In genomic region chr20:57526885-57527566, GRCh38 we compare ENCODE assay signal across 2 cellular contexts.
A peak's percentile ranks its signal among the peaks of the same experiment; 100 is the strongest.
TF ChIP-seq lines count a peak whose summit lies in the region.

No MANE protein-coding gene starts in this region.

TF ChIP-seq in WTC11, 78 proteins besides CTCF, POLR2A, EP300 and RAD21:
- TF ChIP-seq ZNF423 (CRISPR knock-in tag; IDR thresholded peaks at IDR 0.05), result no peak

TF ChIP-seq in HepG2, 621 proteins besides CTCF, POLR2A, EP300 and RAD21 (continues in another document):
- no peak for TF ChIP-seq ZFP37 (CRISPR knock-in tag; IDR thresholded peaks at IDR 0.05; ENCODE audit: borderline replicate concordance)
- TF ChIP-seq ZKSCAN5 (CRISPR knock-in tag; IDR thresholded peaks at IDR 0.05), result peak; percentile 4; the same call in 1 of the 2 replicates
- TF ChIP-seq ESRRA (CRISPR knock-in tag; IDR thresholded peaks at IDR 0.05; ENCODE audit: low read depth), result no peak
- peak; percentile 42 for TF ChIP-seq PCBP2 (optimal IDR thresholded peaks at IDR 0.05; ENCODE audit: low read depth, low read length, poor library complexity, severe bottlenecking)
- TF ChIP-seq, protein P1, sequence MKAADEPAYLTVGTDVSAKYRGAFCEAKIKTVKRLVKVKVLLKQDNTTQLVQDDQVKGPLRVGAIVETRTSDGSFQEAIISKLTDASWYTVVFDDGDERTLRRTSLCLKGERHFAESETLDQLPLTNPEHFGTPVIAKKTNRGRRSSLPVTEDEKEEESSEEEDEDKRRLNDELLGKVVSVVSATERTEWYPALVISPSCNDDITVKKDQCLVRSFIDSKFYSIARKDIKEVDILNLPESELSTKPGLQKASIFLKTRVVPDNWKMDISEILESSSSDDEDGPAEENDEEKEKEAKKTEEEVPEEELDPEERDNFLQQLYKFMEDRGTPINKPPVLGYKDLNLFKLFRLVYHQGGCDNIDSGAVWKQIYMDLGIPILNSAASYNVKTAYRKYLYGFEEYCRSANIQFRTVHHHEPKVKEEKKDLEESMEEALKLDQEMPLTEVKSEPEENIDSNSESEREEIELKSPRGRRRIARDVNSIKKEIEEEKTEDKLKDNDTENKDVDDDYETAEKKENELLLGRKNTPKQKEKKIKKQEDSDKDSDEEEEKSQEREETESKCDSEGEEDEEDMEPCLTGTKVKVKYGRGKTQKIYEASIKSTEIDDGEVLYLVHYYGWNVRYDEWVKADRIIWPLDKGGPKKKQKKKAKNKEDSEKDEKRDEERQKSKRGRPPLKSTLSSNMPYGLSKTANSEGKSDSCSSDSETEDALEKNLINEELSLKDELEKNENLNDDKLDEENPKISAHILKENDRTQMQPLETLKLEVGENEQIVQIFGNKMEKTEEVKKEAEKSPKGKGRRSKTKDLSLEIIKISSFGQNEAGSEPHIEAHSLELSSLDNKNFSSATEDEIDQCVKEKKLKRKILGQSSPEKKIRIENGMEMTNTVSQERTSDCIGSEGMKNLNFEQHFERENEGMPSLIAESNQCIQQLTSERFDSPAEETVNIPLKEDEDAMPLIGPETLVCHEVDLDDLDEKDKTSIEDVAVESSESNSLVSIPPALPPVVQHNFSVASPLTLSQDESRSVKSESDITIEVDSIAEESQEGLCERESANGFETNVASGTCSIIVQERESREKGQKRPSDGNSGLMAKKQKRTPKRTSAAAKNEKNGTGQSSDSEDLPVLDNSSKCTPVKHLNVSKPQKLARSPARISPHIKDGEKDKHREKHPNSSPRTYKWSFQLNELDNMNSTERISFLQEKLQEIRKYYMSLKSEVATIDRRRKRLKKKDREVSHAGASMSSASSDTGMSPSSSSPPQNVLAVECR (CRISPR knock-in tag; IDR thresholded peaks at IDR 0.05; ENCODE audit: borderline replicate concordance), result no peak; the same call in 1 of the 2 replicates
- no peak for TF ChIP-seq SRY (CRISPR knock-in tag; IDR thresholded peaks at IDR 0.05)
- TF ChIP-seq, protein P2, sequence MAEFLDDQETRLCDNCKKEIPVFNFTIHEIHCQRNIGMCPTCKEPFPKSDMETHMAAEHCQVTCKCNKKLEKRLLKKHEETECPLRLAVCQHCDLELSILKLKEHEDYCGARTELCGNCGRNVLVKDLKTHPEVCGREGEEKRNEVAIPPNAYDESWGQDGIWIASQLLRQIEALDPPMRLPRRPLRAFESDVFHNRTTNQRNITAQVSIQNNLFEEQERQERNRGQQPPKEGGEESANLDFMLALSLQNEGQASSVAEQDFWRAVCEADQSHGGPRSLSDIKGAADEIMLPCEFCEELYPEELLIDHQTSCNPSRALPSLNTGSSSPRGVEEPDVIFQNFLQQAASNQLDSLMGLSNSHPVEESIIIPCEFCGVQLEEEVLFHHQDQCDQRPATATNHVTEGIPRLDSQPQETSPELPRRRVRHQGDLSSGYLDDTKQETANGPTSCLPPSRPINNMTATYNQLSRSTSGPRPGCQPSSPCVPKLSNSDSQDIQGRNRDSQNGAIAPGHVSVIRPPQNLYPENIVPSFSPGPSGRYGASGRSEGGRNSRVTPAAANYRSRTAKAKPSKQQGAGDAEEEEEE (CRISPR knock-in tag; IDR thresholded peaks at IDR 0.05; ENCODE audit: borderline replicate concordance), result no peak
- peak; percentile 26; the same call in 1 of the 2 replicates for TF ChIP-seq ZNF317 (CRISPR knock-in tag; IDR thresholded peaks at IDR 0.05)
- TF ChIP-seq ZNF253 (CRISPR knock-in tag; IDR thresholded peaks at IDR 0.05; ENCODE audit: borderline replicate concordance), result no peak
- peak; percentile 65; the same call in 1 of the 2 replicates for TF ChIP-seq MTA1 (CRISPR knock-in tag; IDR thresholded peaks at IDR 0.05; ENCODE audit: borderline replicate concordance)
- no peak for TF ChIP-seq ZNF782 (CRISPR knock-in tag; IDR thresholded peaks at IDR 0.05; ENCODE audit: borderline replicate concordance)
- peak; percentile 74 for TF ChIP-seq ZNF883 (CRISPR knock-in tag; IDR thresholded peaks at IDR 0.05; ENCODE audit: not compliant biosample characterization)
- TF ChIP-seq ZNF407 (CRISPR knock-in tag; IDR thresholded peaks at IDR 0.05; ENCODE audit: not compliant biosample characterization), result peak; percentile 74
- TF ChIP-seq EZH2 (conservative IDR thresholded peaks at IDR 0.05; ENCODE audit: low read depth, low read length), result no peak
- TF ChIP-seq, protein P3, sequence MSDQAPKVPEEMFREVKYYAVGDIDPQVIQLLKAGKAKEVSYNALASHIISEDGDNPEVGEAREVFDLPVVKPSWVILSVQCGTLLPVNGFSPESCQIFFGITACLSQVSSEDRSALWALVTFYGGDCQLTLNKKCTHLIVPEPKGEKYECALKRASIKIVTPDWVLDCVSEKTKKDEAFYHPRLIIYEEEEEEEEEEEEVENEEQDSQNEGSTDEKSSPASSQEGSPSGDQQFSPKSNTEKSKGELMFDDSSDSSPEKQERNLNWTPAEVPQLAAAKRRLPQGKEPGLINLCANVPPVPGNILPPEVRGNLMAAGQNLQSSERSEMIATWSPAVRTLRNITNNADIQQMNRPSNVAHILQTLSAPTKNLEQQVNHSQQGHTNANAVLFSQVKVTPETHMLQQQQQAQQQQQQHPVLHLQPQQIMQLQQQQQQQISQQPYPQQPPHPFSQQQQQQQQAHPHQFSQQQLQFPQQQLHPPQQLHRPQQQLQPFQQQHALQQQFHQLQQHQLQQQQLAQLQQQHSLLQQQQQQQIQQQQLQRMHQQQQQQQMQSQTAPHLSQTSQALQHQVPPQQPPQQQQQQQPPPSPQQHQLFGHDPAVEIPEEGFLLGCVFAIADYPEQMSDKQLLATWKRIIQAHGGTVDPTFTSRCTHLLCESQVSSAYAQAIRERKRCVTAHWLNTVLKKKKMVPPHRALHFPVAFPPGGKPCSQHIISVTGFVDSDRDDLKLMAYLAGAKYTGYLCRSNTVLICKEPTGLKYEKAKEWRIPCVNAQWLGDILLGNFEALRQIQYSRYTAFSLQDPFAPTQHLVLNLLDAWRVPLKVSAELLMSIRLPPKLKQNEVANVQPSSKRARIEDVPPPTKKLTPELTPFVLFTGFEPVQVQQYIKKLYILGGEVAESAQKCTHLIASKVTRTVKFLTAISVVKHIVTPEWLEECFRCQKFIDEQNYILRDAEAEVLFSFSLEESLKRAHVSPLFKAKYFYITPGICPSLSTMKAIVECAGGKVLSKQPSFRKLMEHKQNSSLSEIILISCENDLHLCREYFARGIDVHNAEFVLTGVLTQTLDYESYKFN (CRISPR knock-in tag; conservative IDR thresholded peaks at IDR 0.05), result no peak
- TF ChIP-seq ZNF792 (CRISPR knock-in tag; IDR thresholded peaks at IDR 0.05), result no peak
- TF ChIP-seq STAT5B (CRISPR knock-in tag; IDR thresholded peaks at IDR 0.05), result no peak
- TF ChIP-seq BHLHE40 (IDR thresholded peaks at IDR 0.05; ENCODE audit: low read length), result no peak
- TF ChIP-seq CCDC6 (CRISPR knock-in tag; IDR thresholded peaks at IDR 0.05), result no peak
- no peak for TF ChIP-seq ZNF709 (CRISPR knock-in tag; IDR thresholded peaks at IDR 0.05)
- no peak for TF ChIP-seq ZNF768 (CRISPR knock-in tag; IDR thresholded peaks at IDR 0.05)
- 0 out of 2 replicates have a peak, but pooled peaks have one; percentile 58 for TF ChIP-seq MEIS1 (CRISPR knock-in tag; IDR thresholded peaks at IDR 0.05; ENCODE audit: borderline replicate concordance)
- no peak for TF ChIP-seq ZGPAT (CRISPR knock-in tag; IDR thresholded peaks at IDR 0.05)
- TF ChIP-seq PHF5A (CRISPR knock-in tag; IDR thresholded peaks at IDR 0.05; ENCODE audit: low read depth, unreplicated experiment), result no peak
- TF ChIP-seq ZNF350 (CRISPR knock-in tag; IDR thresholded peaks at IDR 0.05; ENCODE audit: borderline replicate concordance, low read depth), result 0 out of 2 replicates have a peak, but pooled peaks have one; percentile 21
- TF ChIP-seq ZNF280B (CRISPR knock-in tag; IDR thresholded peaks at IDR 0.05; ENCODE audit: borderline replicate concordance), result 0 out of 2 replicates have a peak, but pooled peaks have one; percentile 45
- no peak for TF ChIP-seq ZNF326 (CRISPR knock-in tag; IDR thresholded peaks at IDR 0.05; ENCODE audit: borderline replicate concordance)
- TF ChIP-seq ZFX (CRISPR knock-in tag; IDR thresholded peaks at IDR 0.05; ENCODE audit: low read depth), result 0 out of 2 replicates have a peak, but pooled peaks have one; percentile 12
- no peak for TF ChIP-seq ZNF598 (CRISPR knock-in tag; IDR thresholded peaks at IDR 0.05; ENCODE audit: borderline replicate concordance)
- peak; percentile 52; the same call in 1 of the 2 replicates for TF ChIP-seq ZSCAN25 (CRISPR knock-in tag; IDR thresholded peaks at IDR 0.05)
- TF ChIP-seq ZNF75D (CRISPR knock-in tag; IDR thresholded peaks at IDR 0.05; ENCODE audit: borderline replicate concordance), result no peak
- no peak for TF ChIP-seq ZNF703 (CRISPR knock-in tag; IDR thresholded peaks at IDR 0.05; ENCODE audit: borderline replicate concordance)
- peak; percentile 16; the same call in 1 of the 2 replicates for TF ChIP-seq MAZ (IDR thresholded peaks at IDR 0.05; ENCODE audit: borderline replicate concordance, low read depth, low read length)
- TF ChIP-seq MAZ (CRISPR knock-in tag; IDR thresholded peaks at IDR 0.05; ENCODE audit: low read depth), result no peak
- TF ChIP-seq IKZF1 (IDR thresholded peaks at IDR 0.05), result no peak
